3 cellular contexts compared by ENCODE assay signal in the genomic region with DNA sequence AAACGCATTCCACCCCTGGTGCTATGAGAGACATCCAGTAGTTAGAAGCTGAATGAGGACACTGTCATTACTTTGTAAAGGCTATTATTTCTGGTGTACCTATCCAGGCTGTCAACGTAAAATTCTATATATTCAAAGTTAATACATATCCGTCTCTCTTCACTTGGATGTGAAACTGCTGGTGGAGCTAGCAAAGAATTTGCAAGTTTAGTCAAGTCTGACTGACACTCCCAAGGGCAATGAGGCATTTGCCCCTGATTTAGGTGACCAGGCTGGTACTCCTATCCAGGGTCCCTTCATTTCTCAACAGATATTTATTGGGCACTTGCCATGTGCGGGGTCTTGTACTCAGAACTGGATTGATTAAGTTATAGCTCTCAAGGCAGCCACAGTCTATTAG.
"Had no signal": no experiment of that assay in that cellular context is flagged by ENCODE, and none has a peak within 500 bp of the region (broad histone marks: within the 10 kb centered on the region; RNA-seq: fewer than 3 reads in every experiment).

No MANE protein-coding gene starts in this region.

- DNase-seq: GDM1, GF-D8 had no signal

- H3K4me3 ChIP-seq: GM12878 had no signal
